8 cellular contexts compared by ENCODE assay signal in the genomic region with DNA sequence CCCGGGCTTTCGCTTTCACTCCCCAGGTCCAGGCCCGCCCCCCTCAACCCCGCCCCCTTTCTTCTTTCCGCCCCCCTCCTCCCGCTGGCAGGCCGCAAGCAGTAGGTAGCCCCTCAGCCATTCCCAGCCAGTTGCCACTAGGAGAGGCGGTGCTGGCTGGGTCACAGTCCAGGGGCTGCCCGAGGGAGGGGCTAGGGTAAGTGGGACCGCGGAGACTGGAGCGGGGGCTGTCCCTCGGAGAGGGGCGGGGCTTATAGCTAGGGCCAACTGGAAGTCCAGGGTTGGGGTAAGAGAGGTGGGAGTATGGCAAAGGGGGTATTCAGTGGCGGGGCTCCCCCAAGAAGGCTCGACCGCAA.
DNase-seq lines count a peak whose midpoint lies in the region; ATAC-seq and TF ChIP-seq lines count a peak whose summit lies in the region.

No MANE protein-coding gene starts in this region.

- H3K36me3 ChIP-seq in ACC112 (ENCODE audit: insufficient read depth, low read length) (peaks cover 34% of the 10 kb centered on the region), iPS-20b (ENCODE audit: insufficient read depth, low read depth, low read length) (peaks cover 50% of the 10 kb centered on the region)

- H3K4me1 ChIP-seq in ACC112 (ENCODE audit: control insufficient read depth, insufficient read depth, low read length, unreplicated experiment) (peaks cover 37% of the 10 kb centered on the region), iPS-20b (ENCODE audit: insufficient read depth, low read length) (peaks cover 16% of the 10 kb centered on the region)

- DNase-seq in NCI-H2171 (lab: John Stamatoyannopoulos, UW) (peak; percentile 93), T47D (ENCODE audit: low read depth in 1 of 2, low spot score in 1 of 2) (peak; percentile 81 to 97)

- peak overlapping the region; percentile 94; the same call in 1 of the 2 replicates for H3K9ac ChIP-seq in iPS-20b (ENCODE audit: low read depth, low read length)

- in situ Hi-C loops in T47D (cut with HindIII; ENCODE audit: low pct_unique_long_range_greater_than_20kb, low sequenced_read_pairs) = no loop called here

- H3K79me2 ChIP-seq in ACC112 (ENCODE audit: control insufficient read depth, insufficient read depth, low read length, unreplicated experiment) = peaks cover 54% of the 10 kb centered on the region

- H3K27me3 ChIP-seq in ACC112 (ENCODE audit: insufficient read depth, low read length) (no peaks in the 10 kb centered on the region), iPS-20b (ENCODE audit: insufficient read depth, low read length) (no peaks in the 10 kb centered on the region)

- H3K4me3 ChIP-seq in ACC112 (ENCODE audit: low read depth, low read length) (peak overlapping the region; percentile 92), iPS-20b (ENCODE audit: low read length) (peak overlapping the region; percentile 97), skin epidermis (peak overlapping the region; percentile 64 to 93 (median 82))

- no peak for TF ChIP-seq CTCF in VCaP (conservative IDR thresholded peaks at IDR 0.05)

- no peaks in the 10 kb centered on the region for H3K9me3 ChIP-seq in iPS-20b (ENCODE audit: insufficient read depth, low read depth, low read length)

- ATAC-seq in GM18870 (IDR thresholded peaks at IDR 0.05; ENCODE audit: unreplicated experiment) (peak; percentile 52), HG03108 (IDR thresholded peaks at IDR 0.05; ENCODE audit: unreplicated experiment) (peak; percentile 68)

- peak overlapping the region; percentile 72 for H2AFZ ChIP-seq in ACC112 (ENCODE audit: low read length, unreplicated experiment)

- H3K27ac ChIP-seq in ACC112 (ENCODE audit: low read depth, low read length) = peak overlapping the region; percentile 86
- H3K27ac ChIP-seq in VCaP = peak overlapping the region; percentile 83
- H3K27ac ChIP-seq in iPS-20b (ENCODE audit: low read length) = peak overlapping the region; percentile 20
- H3K27ac ChIP-seq in skin epidermis = peak overlapping the region; percentile 58 to 94 (median 88)

Comparison
In these comparisons a context has a peak if more than half of its experiments do, and no peak if none do; other contexts are left out.
1. Peak in every context shown above with its lines: DNase-seq, ATAC-seq, H3K4me3 ChIP-seq and H3K27ac ChIP-seq.
2. H3K27ac ChIP-seq: peak in every context shown above with its lines; median percentile 88 in skin epidermis; 86 in ACC112; 83 in VCaP; 20 in iPS-20b.